Comparison of ENCODE assay signal across 21 cellular contexts in genomic region chr15:74827632-74828031, GRCh38. TPM values are rescaled to one million over a fixed set of nuclear protein-coding genes. Genes with fewer than 3 reads are reported as not detected.
"Had no signal": no experiment of that assay in that cellular context is flagged by ENCODE, and none has a peak within 500 bp of the region (broad histone marks: within the 10 kb centered on the region; RNA-seq: fewer than 3 reads in every experiment).

No MANE protein-coding gene starts in this region.

- DNase-seq: effector memory CD8-positive, alpha-beta T cell; gastrocnemius medialis; islet precursor cell; mammary epithelial cell; mucosa of descending colon; naive thymus-derived CD8-positive, alpha-beta T cell; posterior cingulate gyrus; sigmoid colon; stimulated activated CD4-positive, alpha-beta T cell treated with anti-CD3 and anti-CD28 coated beads, Interleukin-2, amount 100 ng/mL, for 24 hours; stimulated activated CD4-positive, alpha-beta T cell treated with anti-CD3 and anti-CD28 coated beads, Interleukin-4, amount 100 ng/mL, for 4 hours; stimulated activated naive B cell treated with anti-CD40 and anti-IgM and Interleukin-4, amounts not matched to agents 10 μg/mL and 1 μg/mL and 100 μg/mL, for 72 hours; stimulated activated naive CD8-positive, alpha-beta T cell treated with anti-CD3 and anti-CD28 coated beads, Interleukin-15, amount 100 ng/mL, for 72 hours; substantia nigra; transverse colon had no signal

- ATAC-seq: effector memory CD8-positive, alpha-beta T cell; gastrocnemius medialis; left lobe of liver; mucosa of descending colon; naive thymus-derived CD8-positive, alpha-beta T cell; stimulated activated naive B cell treated with anti-CD40 and anti-IgM and Interleukin-4, amounts not matched to agents 10 μg/mL and 1 μg/mL and 100 μg/mL, for 72 hours; stimulated activated naive CD8-positive, alpha-beta T cell treated with anti-CD3 and anti-CD28 coated beads, Interleukin-15, amount 100 ng/mL, for 72 hours had no signal

- H3K27me3 ChIP-seq: right atrium auricular region had no signal

- H3K9me3 ChIP-seq: esophagus muscularis mucosa, gastrocnemius medialis, mucosa of descending colon, right atrium auricular region, sigmoid colon, thoracic aorta, transverse colon had no signal

- H3K27ac ChIP-seq: epithelial cell of prostate, esophagus muscularis mucosa, gastrocnemius medialis, right atrium auricular region, sigmoid colon, skin epidermis, thoracic aorta, transverse colon had no signal

- H3K36me3 ChIP-seq: esophagus muscularis mucosa, gastrocnemius medialis, right atrium auricular region, sigmoid colon, thoracic aorta, transverse colon had no signal

- H3K4me3 ChIP-seq: esophagus muscularis mucosa, gastrocnemius medialis, mucosa of descending colon, right atrium auricular region, sigmoid colon, skin epidermis, thoracic aorta, transverse colon had no signal

RNA-seq across cellular contexts. Expression of gene CPLX3, which starts 1.2 kb away (rescaled TPM):
- polyA plus RNA-seq: mammary epithelial cell; naive thymus-derived CD8-positive, alpha-beta T cell had no signal

RNA-seq across cellular contexts. Expression of gene LMAN1L, which starts 15.0 kb away (rescaled TPM):
- polyA plus RNA-seq: mammary epithelial cell; naive thymus-derived CD8-positive, alpha-beta T cell; neural cell had no signal
